17 cellular contexts compared by ENCODE assay signal in genomic region chr4:123380728-123381716, GRCh38. TPM values are rescaled to one million over a fixed set of nuclear protein-coding genes. Genes with fewer than 3 reads are reported as not detected.
A peak's percentile ranks its signal among the peaks of the same experiment; 100 is the strongest.
DNase-seq lines count a peak whose midpoint lies in the region; ATAC-seq and TF ChIP-seq lines count a peak whose summit lies in the region.
"Had no signal": no experiment of that assay in that cellular context is flagged by ENCODE, and none has a peak within 500 bp of the region (broad histone marks: within the 10 kb centered on the region; RNA-seq: fewer than 3 reads in every experiment).

No MANE protein-coding gene starts in this region.

- peak; percentile 82 for ATAC-seq in activated CD8-positive, alpha-beta memory T cell treated with anti-CD3 and anti-CD28 coated beads, Interleukin-2, amount 10 ng/mL, durations not matched to agents 7 days and 5 days
- ATAC-seq in GM23338 (no peak), HG03432 (IDR thresholded peaks at IDR 0.05; ENCODE audit: unreplicated experiment) (peak; percentile 95), HG02763 (IDR thresholded peaks at IDR 0.05; ENCODE audit: unreplicated experiment) (no peak)

- H3K36me3 ChIP-seq in GM23338 (ENCODE audit: insufficient read depth) = no peaks in the 10 kb centered on the region
- H3K36me3 ChIP-seq in osteoblast (ENCODE audit: insufficient read depth, low read length) = no peaks in the 10 kb centered on the region
- H3K36me3 ChIP-seq: ovary, Peyer's patch, thoracic aorta had no signal

- no peaks in the 10 kb centered on the region for H3K79me2 ChIP-seq in GM23338 (replicated peaks; ENCODE audit: insufficient read depth)
- H3K79me2 ChIP-seq in osteoblast (ENCODE audit: insufficient read depth, low read length) = no peaks in the 10 kb centered on the region

- no peak for TF ChIP-seq CTCF in GM23338 (conservative IDR thresholded peaks at IDR 0.05; ENCODE audit: low read depth in 2 of 2)
- no peak for TF ChIP-seq CTCF in osteoblast (IDR thresholded peaks at IDR 0.05; ENCODE audit: extremely low read depth, low read depth, low read length)

- DNase-seq in activated CD8-positive, alpha-beta memory T cell treated with anti-CD3 and anti-CD28 coated beads, Interleukin-2, amount 10 ng/mL, durations not matched to agents 7 days and 5 days = no peak
- no peak for DNase-seq in activated CD8-positive, alpha-beta memory T cell treated with anti-CD3 and anti-CD28 coated beads, Interleukin-2, amount 50 U/mL, for 4 hours
- DNase-seq in GM23338 (ENCODE audit: low spot score) = no peak
- DNase-seq in osteoblast (ENCODE audit: insufficient read length, low spot score, missing footprints) = peak; percentile 13
- no peak for DNase-seq in activated CD4-positive, CD25-positive, alpha-beta regulatory T cell (lab: John Stamatoyannopoulos, UW)
- no peak for DNase-seq in D341Med (ENCODE audit: low spot score)
- DNase-seq: activated effector memory CD4-positive, alpha-beta T cell treated with Interleukin-2 at 50 U/mL for 16 hours; CD4-positive, alpha-beta memory T cell; NCI-H1417; NCI-H446; ovary; Peyer's patch had no signal

- H3K4me3 ChIP-seq in GM23338 (no peak overlapping the region), osteoblast (ENCODE audit: insufficient read depth, low read length) (no peak overlapping the region)
- H3K4me3 ChIP-seq: ovary, Peyer's patch, thoracic aorta had no signal

- no peaks in the 10 kb centered on the region for H3K9me2 ChIP-seq in GM23338 (ENCODE audit: insufficient read depth)

- no peaks in the 10 kb centered on the region for H3K9me3 Mint-ChIP-seq in activated CD8-positive, alpha-beta memory T cell treated with anti-CD3 and anti-CD28 coated beads, Interleukin-2, amount 10 ng/mL, durations not matched to agents 7 days and 5 days (ENCODE audit: low read depth)
- 0 out of 3 replicates have a peak, but pooled peaks cover 4% of the 10 kb centered on the region for H3K9me3 Mint-ChIP-seq in GM23338
- H3K9me3 Mint-ChIP-seq: CD4-positive, alpha-beta memory T cell had no signal

- H3K4me3 Mint-ChIP-seq in activated CD8-positive, alpha-beta memory T cell treated with anti-CD3 and anti-CD28 coated beads, Interleukin-2, amount 10 ng/mL, durations not matched to agents 7 days and 5 days = peak overlapping the region; percentile 0
- no peak overlapping the region for H3K4me3 Mint-ChIP-seq in GM23338
- H3K4me3 Mint-ChIP-seq: CD4-positive, alpha-beta memory T cell; memory B cell had no signal

- H2AFZ ChIP-seq in GM23338 (no peak overlapping the region), osteoblast (ENCODE audit: low read length) (no peak overlapping the region)

- H3K4me2 ChIP-seq in GM23338 (no peak overlapping the region), osteoblast (ENCODE audit: insufficient read depth, low read length) (no peak overlapping the region)

- H3K27me3 ChIP-seq in GM23338 (ENCODE audit: insufficient read depth) = no peaks in the 10 kb centered on the region
- peaks cover 4% of the 10 kb centered on the region for H3K27me3 ChIP-seq in osteoblast (ENCODE audit: insufficient read depth, low read length)
- H3K27me3 ChIP-seq: ovary, Peyer's patch had no signal

- CTCF ChIA-PET in activated CD8-positive, alpha-beta memory T cell treated with anti-CD3 and anti-CD28 coated beads, Interleukin-2, amount 10 ng/mL, durations not matched to agents 7 days and 5 days (lab: Charles Lee) = no interaction called here

- no peaks in the 10 kb centered on the region for H4K20me1 ChIP-seq in GM23338 (replicated peaks; ENCODE audit: insufficient read depth)
- H4K20me1 ChIP-seq in osteoblast (ENCODE audit: insufficient read depth, low read length) = no peaks in the 10 kb centered on the region

- H3K4me1 Mint-ChIP-seq in activated CD8-positive, alpha-beta memory T cell treated with anti-CD3 and anti-CD28 coated beads, Interleukin-2, amount 10 ng/mL, durations not matched to agents 7 days and 5 days = peaks cover 11% of the 10 kb centered on the region
- peaks cover 57% of the 10 kb centered on the region for H3K4me1 Mint-ChIP-seq in GM23338
- H3K4me1 Mint-ChIP-seq: CD4-positive, alpha-beta memory T cell had no signal

- H3K36me3 Mint-ChIP-seq in activated CD8-positive, alpha-beta memory T cell treated with anti-CD3 and anti-CD28 coated beads, Interleukin-2, amount 10 ng/mL, durations not matched to agents 7 days and 5 days = no peaks in the 10 kb centered on the region
- H3K36me3 Mint-ChIP-seq in GM23338 (ENCODE audit: low read depth) = 0 out of 3 replicates have a peak, but pooled peaks cover 6% of the 10 kb centered on the region
- H3K36me3 Mint-ChIP-seq: CD4-positive, alpha-beta memory T cell; memory B cell had no signal

- peaks cover 15% of the 10 kb centered on the region for H3K27me3 Mint-ChIP-seq in activated CD8-positive, alpha-beta memory T cell treated with anti-CD3 and anti-CD28 coated beads, Interleukin-2, amount 10 ng/mL, durations not matched to agents 7 days and 5 days
- peaks cover 2% of the 10 kb centered on the region for H3K27me3 Mint-ChIP-seq in GM23338 (ENCODE audit: insufficient read depth, low read depth, poor library complexity)

- H3K4me1 ChIP-seq in GM23338 (ENCODE audit: insufficient read depth) (peaks cover 36% of the 10 kb centered on the region), osteoblast (ENCODE audit: insufficient read depth, low read length) (no peaks in the 10 kb centered on the region)
- H3K4me1 ChIP-seq: Peyer's patch had no signal

- H3K27ac Mint-ChIP-seq in activated CD8-positive, alpha-beta memory T cell treated with anti-CD3 and anti-CD28 coated beads, Interleukin-2, amount 10 ng/mL, durations not matched to agents 7 days and 5 days = peak overlapping the region; percentile 7
- H3K27ac Mint-ChIP-seq in GM23338 = peak overlapping the region; percentile 14
- H3K27ac Mint-ChIP-seq: CD4-positive, alpha-beta memory T cell; memory B cell had no signal

- H3K27ac ChIP-seq in GM23338 (ENCODE audit: low read depth) (0 out of 2 replicates have a peak overlapping the region, but pooled peaks have one; percentile 86), osteoblast (ENCODE audit: low read depth, low read length) (no peak overlapping the region)
- H3K27ac ChIP-seq: ovary, Peyer's patch, thoracic aorta had no signal

- H3K9me3 ChIP-seq in osteoblast (ENCODE audit: low read depth, low read length) = no peaks in the 10 kb centered on the region
- H3K9me3 ChIP-seq: ovary, Peyer's patch, thoracic aorta had no signal

- H3F3A ChIP-seq in GM23338 (replicated peaks; ENCODE audit: low read depth) = no peaks in the 10 kb centered on the region

TF ChIP-seq in GM23338, 12 proteins besides CTCF, POLR2A, EP300 and RAD21:
- TF ChIP-seq ZNF114 (CRISPR knock-in tag; IDR thresholded peaks at IDR 0.05) = no peak
- TF ChIP-seq ZNF331 (CRISPR knock-in tag; IDR thresholded peaks at IDR 0.05; ENCODE audit: low read depth) = no peak
- no peak for TF ChIP-seq NANOG (IDR thresholded peaks at IDR 0.05; ENCODE audit: borderline replicate concordance)
- TF ChIP-seq STAT1 (IDR thresholded peaks at IDR 0.05; ENCODE audit: unreplicated experiment) = no peak
- no peak for TF ChIP-seq EZH2 (IDR thresholded peaks at IDR 0.05; ENCODE audit: low read depth, unreplicated experiment)
- no peak for TF ChIP-seq CREB1 (CRISPR knock-in tag; IDR thresholded peaks at IDR 0.05; ENCODE audit: low read depth)
- TF ChIP-seq, protein P1, sequence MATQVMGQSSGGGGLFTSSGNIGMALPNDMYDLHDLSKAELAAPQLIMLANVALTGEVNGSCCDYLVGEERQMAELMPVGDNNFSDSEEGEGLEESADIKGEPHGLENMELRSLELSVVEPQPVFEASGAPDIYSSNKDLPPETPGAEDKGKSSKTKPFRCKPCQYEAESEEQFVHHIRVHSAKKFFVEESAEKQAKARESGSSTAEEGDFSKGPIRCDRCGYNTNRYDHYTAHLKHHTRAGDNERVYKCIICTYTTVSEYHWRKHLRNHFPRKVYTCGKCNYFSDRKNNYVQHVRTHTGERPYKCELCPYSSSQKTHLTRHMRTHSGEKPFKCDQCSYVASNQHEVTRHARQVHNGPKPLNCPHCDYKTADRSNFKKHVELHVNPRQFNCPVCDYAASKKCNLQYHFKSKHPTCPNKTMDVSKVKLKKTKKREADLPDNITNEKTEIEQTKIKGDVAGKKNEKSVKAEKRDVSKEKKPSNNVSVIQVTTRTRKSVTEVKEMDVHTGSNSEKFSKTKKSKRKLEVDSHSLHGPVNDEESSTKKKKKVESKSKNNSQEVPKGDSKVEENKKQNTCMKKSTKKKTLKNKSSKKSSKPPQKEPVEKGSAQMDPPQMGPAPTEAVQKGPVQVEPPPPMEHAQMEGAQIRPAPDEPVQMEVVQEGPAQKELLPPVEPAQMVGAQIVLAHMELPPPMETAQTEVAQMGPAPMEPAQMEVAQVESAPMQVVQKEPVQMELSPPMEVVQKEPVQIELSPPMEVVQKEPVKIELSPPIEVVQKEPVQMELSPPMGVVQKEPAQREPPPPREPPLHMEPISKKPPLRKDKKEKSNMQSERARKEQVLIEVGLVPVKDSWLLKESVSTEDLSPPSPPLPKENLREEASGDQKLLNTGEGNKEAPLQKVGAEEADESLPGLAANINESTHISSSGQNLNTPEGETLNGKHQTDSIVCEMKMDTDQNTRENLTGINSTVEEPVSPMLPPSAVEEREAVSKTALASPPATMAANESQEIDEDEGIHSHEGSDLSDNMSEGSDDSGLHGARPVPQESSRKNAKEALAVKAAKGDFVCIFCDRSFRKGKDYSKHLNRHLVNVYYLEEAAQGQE (IDR thresholded peaks at IDR 0.05; ENCODE audit: unreplicated experiment) = no peak
- TF ChIP-seq ETS1 (IDR thresholded peaks at IDR 0.05) = no peak
- no peak for TF ChIP-seq POLR2AphosphoS5 (IDR thresholded peaks at IDR 0.05; ENCODE audit: low read depth)
- TF ChIP-seq JUNB (IDR thresholded peaks at IDR 0.05; ENCODE audit: unreplicated experiment) = no peak

RNA-seq across cellular contexts. Expression of gene SPRY1, which starts 15.6 kb away (rescaled TPM):
- 100 to 1,000 TPM in 1 of 2 experiments, 10 to 100 TPM in 1; 73.7 to 126 TPM for total RNA-seq in activated CD8-positive, alpha-beta memory T cell treated with anti-CD3 and anti-CD28 coated beads, Interleukin-2, amount 10 ng/mL, durations not matched to agents 7 days and 5 days
- 62.8 and 67.2 TPM in 2 replicates for total RNA-seq in GM23338 (2014; rRNA removed; shearing (Covaris generic))
- 103 and 110 TPM in 2 replicates for polyA plus RNA-seq in GM23338 (2016; fragmentation: Nextera tagmentation; extraction: Ambion mirVana)
- total RNA-seq in osteoblast = 5.0 and 5.1 TPM in 2 replicates
- total RNA-seq: A172 had no signal

Comparison
In these comparisons a context has a peak if more than half of its experiments do, and no peak if none do; other contexts are left out.
1. ATAC-seq: peak in activated CD8-positive, alpha-beta memory T cell treated with anti-CD3 and anti-CD28 coated beads, Interleukin-2, amount 10 ng/mL, durations not matched to agents 7 days and 5 days (single experiment) and HG03432 (single experiment); none in GM23338 (single experiment) and HG02763 (single experiment).
2. RNA of gene SPRY1, which starts 15.6 kb away (total RNA-seq): 73.7 to 126 TPM in activated CD8-positive, alpha-beta memory T cell treated with anti-CD3 and anti-CD28 coated beads, Interleukin-2, amount 10 ng/mL, durations not matched to agents 7 days and 5 days and 62.8 to 67.2 TPM in GM23338; 5.0 to 5.1 TPM in osteoblast; every median in the first group is over 10 times any median in the second.